Comparison of ENCODE assay signal across 27 cellular contexts in genomic region chr7:22909958-22910357, GRCh38.
"Had no signal": no experiment of that assay in that cellular context is flagged by ENCODE, and none has a peak within 500 bp of the region (broad histone marks: within the 10 kb centered on the region; RNA-seq: fewer than 3 reads in every experiment).

No MANE protein-coding gene starts in this region.

- H3K4me3 ChIP-seq: adrenal gland, ascending aorta, breast epithelium, cardiac muscle cell, coronary artery, dorsolateral prefrontal cortex, esophagus muscularis mucosa had no signal

- H3K27me3 ChIP-seq: adrenal gland, ascending aorta, breast epithelium, cardiac muscle cell, dorsolateral prefrontal cortex, esophagus muscularis mucosa had no signal

- H3K4me1 ChIP-seq: adrenal gland, breast epithelium had no signal

- ATAC-seq: activated CD4-positive, alpha-beta T cell treated with anti-CD3 and anti-CD28 coated beads for 36 hours; activated CD8-positive, alpha-beta memory T cell treated with anti-CD3 and anti-CD28 coated beads, Interleukin-2, amount 10 ng/mL, durations not matched to agents 7 days and 5 days; activated CD8-positive, alpha-beta T cell treated with anti-CD3 and anti-CD28 coated beads, Interleukin-2, amount 10 ng/mL, durations not matched to agents 7 days and 5 days; activated naive CD8-positive, alpha-beta T cell treated with anti-CD3 and anti-CD28 coated beads, Interleukin-2, amount 50 U/mL, for 24 hours had no signal

- H3K27ac ChIP-seq: adrenal gland, ascending aorta, breast epithelium, cardiac muscle cell, dorsolateral prefrontal cortex, esophagus muscularis mucosa had no signal

- H3K9me3 ChIP-seq: adrenal gland, ascending aorta, breast epithelium, esophagus muscularis mucosa had no signal

- H3K36me3 ChIP-seq: adrenal gland, ascending aorta, breast epithelium, cardiac muscle cell, esophagus muscularis mucosa had no signal

- DNase-seq: activated CD4-positive, alpha-beta memory T cell treated with anti-CD3 and anti-CD28 coated beads for 36 hours; activated CD4-positive, alpha-beta T cell treated with anti-CD3 and anti-CD28 coated beads for 36 hours; activated CD4-positive, alpha-beta T cell treated with anti-CD3 and anti-CD28 coated beads, Interleukin-2, amount 10 ng/mL, durations not matched to agents 24 days and 14 days; activated CD4-positive, CD25-positive, alpha-beta regulatory T cell; activated CD4-positive, CD25-positive, alpha-beta regulatory T cell treated with anti-CD3 and anti-CD28 coated beads, Interleukin-2, amount 50 U/mL, for 72 hours; activated CD8-positive, alpha-beta memory T cell treated with anti-CD3 and anti-CD28 coated beads, Interleukin-2, amount 10 ng/mL, durations not matched to agents 7 days and 5 days; activated CD8-positive, alpha-beta memory T cell treated with anti-CD3 and anti-CD28 coated beads, Interleukin-2, amount 50 U/mL, for 4 hours; activated CD8-positive, alpha-beta T cell treated with anti-CD3 and anti-CD28 coated beads, Interleukin-2, amount 10 ng/mL, durations not matched to agents 7 days and 5 days; activated effector memory CD4-positive, alpha-beta T cell treated with anti-CD3 and anti-CD28 coated beads, Interleukin-2, amount 50 U/mL, for 16 hours; activated naive CD4-positive, alpha-beta T cell treated with anti-CD3 and anti-CD28 coated beads for 36 hours; activated naive CD8-positive, alpha-beta T cell treated with anti-CD3 and anti-CD28 coated beads for 36 hours; activated naive CD8-positive, alpha-beta T cell treated with anti-CD3 and anti-CD28 coated beads, Interleukin-2, amount 50 U/mL, for 24 hours; activated T-cell treated with anti-CD3 and anti-CD28 coated beads, Interleukin-2, amount 50 U/mL, for 1 hour; activated T-cell treated with anti-CD3 and anti-CD28 coated beads, Interleukin-2, amount 50 U/mL, for 48 hours; adrenal gland; amygdala; dorsolateral prefrontal cortex; effector memory CD4-positive, alpha-beta T cell; erythroblast; foreskin fibroblast; glutamatergic neuron; T-helper 2 cell had no signal
